ENCODE assay signal across 11 cellular contexts in genomic region chr22:19759459-19759993, GRCh38. TPM values are rescaled to one million over a fixed set of nuclear protein-coding genes. Genes with fewer than 3 reads are reported as not detected.
DNase-seq lines count a peak whose midpoint lies in the region; ATAC-seq, FAIRE-seq and TF ChIP-seq lines count a peak whose summit lies in the region.
"Had no signal": no experiment of that assay in that cellular context is flagged by ENCODE, and none has a peak within 500 bp of the region (broad histone marks: within the 10 kb centered on the region; RNA-seq: fewer than 3 reads in every experiment).

No MANE protein-coding gene starts in this region.

- CTCF ChIA-PET in SK-N-SH (lab: Yijun Ruan, JAX) = interaction anchor here (0.9 to 1.5 kb wide), 3 partner anchors 10 to 117 kb away, joined by 3 to 6 read pairs (median 4); no protein-coding TSS in a partner anchor
- CTCF ChIA-PET in H1 (lab: Charles Lee; ENCODE audit: partially characterized antibody) = interaction anchor here (0.7 to 16.5 kb wide), 6 partner anchors 11 to 151 kb away, joined by 3 to 168 read pairs (median 4); partner anchors contain the start of gene GP1BB

- no peak overlapping the region for H4K8ac ChIP-seq in H1 (ENCODE audit: extremely low read depth, insufficient read depth, low read length)

- H3K27ac ChIP-seq in SK-N-SH (ENCODE audit: low read depth in 2 of 2, low read length in 1 of 2) (no peak overlapping the region), H1 (ENCODE audit: low read depth, low read length) (no peak overlapping the region), parathyroid adenoma (no peak overlapping the region)

- no peak for ATAC-seq in SK-N-SH treated with all-trans-retinoic acid at 6 μM for 48 hours
- ATAC-seq in HG03196 (IDR thresholded peaks at IDR 0.05; ENCODE audit: unreplicated experiment) = no peak

- H2BK5ac ChIP-seq in H1 (ENCODE audit: low read depth, low read length) = no peak overlapping the region; the same call in 1 of the 2 replicates

- no peak overlapping the region for H4K91ac ChIP-seq in H1 (replicated peaks; ENCODE audit: insufficient read length, low read length)

- POLR2A ChIA-PET in SK-N-SH (lab: Yijun Ruan, JAX) = no interaction called here
- POLR2A ChIA-PET in H1 (lab: Charles Lee; ENCODE audit: partially characterized antibody) = no interaction called here

- peak; percentile 64 for DNase-seq in SK-N-SH
- no peak for DNase-seq in LNCaP clone FGC (ENCODE audit: low read depth)
- no peak for DNase-seq in H1 (ENCODE audit: low read depth in 1 of 2, low spot score in 2 of 2)
- DNase-seq in posterior vena cava (ENCODE audit: low spot score) = no peak
- DNase-seq in SK-N-DZ (ENCODE audit: low spot score) = no peak
- DNase-seq: KG1 had no signal

- no peak for TF ChIP-seq POLR2A in H1 (IDR thresholded peaks at IDR 0.05; ENCODE audit: control extremely low read depth in 1 of 2, low read depth in 2 of 2, low read length in 2 of 2)

- no peak overlapping the region for H3K14ac ChIP-seq in H1 (ENCODE audit: insufficient read length)

- H3K9me2 ChIP-seq in SK-N-SH = no peaks in the 10 kb centered on the region

- no peak overlapping the region for H4K5ac ChIP-seq in H1 (ENCODE audit: insufficient read length, low read depth, low read length)

- no peak overlapping the region for H2BK20ac ChIP-seq in H1 (ENCODE audit: low read length)

- no peak overlapping the region for H3K9ac ChIP-seq in SK-N-SH
- no peak overlapping the region for H3K9ac ChIP-seq in H1 (replicated peaks in 1 of 4; ENCODE audit: extremely low read depth in 1 of 4, low read depth in 3 of 4, low read length in 3 of 4)
- H3K9ac ChIP-seq in parathyroid adenoma = no peak overlapping the region

- no peaks in the 10 kb centered on the region for H3F3A ChIP-seq in SK-N-SH (replicated peaks; ENCODE audit: insufficient read depth)

- peaks cover 0 to 6% of the 10 kb centered on the region in 2 experiments; a peak in 2 of 4 replicates for H3K4me1 ChIP-seq in SK-N-SH (ENCODE audit: control insufficient read depth in 1 of 2, insufficient read depth in 2 of 2, low read depth in 1 of 2, low read length in 1 of 2)
- peaks cover 0 to 61% (median 35%) of the 10 kb centered on the region in 4 experiments; a peak in 5 of 7 replicates for H3K4me1 ChIP-seq in H1 (replicated peaks in 1 of 4; ENCODE audit: control insufficient read depth in 3 of 4, insufficient read depth in 4 of 4, low read length in 3 of 4)
- no peaks in the 10 kb centered on the region for H3K4me1 ChIP-seq in parathyroid adenoma

- H3K9me3 ChIP-seq in SK-N-SH (no peaks in the 10 kb centered on the region), H1 (ENCODE audit: insufficient read depth in 2 of 2, low read depth in 1 of 2, low read length in 1 of 2) (no peaks in the 10 kb centered on the region), parathyroid adenoma (ENCODE audit: control insufficient read depth, low read length) (no peaks in the 10 kb centered on the region)

- no peak overlapping the region for H2BK120ac ChIP-seq in H1 (replicated peaks; ENCODE audit: low read depth, low read length)

- H2AFZ ChIP-seq in SK-N-SH (ENCODE audit: low read depth) = no peak overlapping the region; the same call in 1 of the 2 replicates
- H2AFZ ChIP-seq in H1 (ENCODE audit: low read length) = no peak overlapping the region
- peak overlapping the region; percentile 68 for H2AFZ ChIP-seq in parathyroid adenoma

- H3K18ac ChIP-seq in H1 (ENCODE audit: extremely low read depth, low read length) = peak overlapping the region; percentile 32; the same call in 1 of the 2 replicates

- H2AK5ac ChIP-seq in H1 (ENCODE audit: low read depth, low read length) = no peak overlapping the region

- 0 out of 2 replicates have a peak overlapping the region, but pooled peaks have one; percentile 9 for H2BK12ac ChIP-seq in H1 (ENCODE audit: low read depth, low read length)

- no peaks in the 10 kb centered on the region; the same call in 1 of the 2 replicates for H3K23me2 ChIP-seq in H1 (ENCODE audit: low read depth, low read length)

- TF ChIP-seq EP300 in SK-N-SH (IDR thresholded peaks at IDR 0.05; ENCODE audit: borderline replicate concordance in 1 of 2, low read depth in 1 of 2, low read length in 1 of 2) = no peak
- no peak for TF ChIP-seq EP300 in H1 (IDR thresholded peaks at IDR 0.05; ENCODE audit: borderline replicate concordance in 1 of 2, low read depth in 2 of 2, low read length in 2 of 2)

- H3K4me3 ChIP-seq in SK-N-SH (ENCODE audit: low read depth in 2 of 2, low read length in 1 of 2) = no peak overlapping the region
- peak overlapping the region; percentile 47; the same call in 1 of the 2 replicates for H3K4me3 ChIP-seq in LNCaP clone FGC (ENCODE audit: low read depth, low read length)
- H3K4me3 ChIP-seq in H1 (ENCODE audit: extremely low read depth in 1 of 4, insufficient read depth in 2 of 4, low read depth in 3 of 4, low read length in 4 of 4) = peak overlapping the region in 1 of 4 experiments; percentile 23; a peak in 1 of 8 replicates
- peak overlapping the region; percentile 74 for H3K4me3 ChIP-seq in parathyroid adenoma (ENCODE audit: low read depth, low read length)

- H3K23ac ChIP-seq in H1 (ENCODE audit: insufficient read length) = no peak overlapping the region

- no peaks in the 10 kb centered on the region for H3K79me1 ChIP-seq in H1 (ENCODE audit: low read depth, low read length)

- WGBS in SK-N-SH (ENCODE audit: low lambda C conversion rate) = 17% methylated on average over 7 of the region's 35 CpGs
- WGBS in H1 (ENCODE audit: extremely low coverage in 1 of 2, insufficient coverage in 1 of 2, insufficient read length in 1 of 2, insufficient replicate concordance in 2 of 2, low coverage in 1 of 2, low lambda C conversion rate in 2 of 2, missing lambda C conversion rate in 1 of 2), 2 experiments = 7% methylated on average over 18 of the region's 35 CpGs; no CpG with 5 or more reads in 1 of the 2 experiments

- H3K27me3 ChIP-seq in SK-N-SH (ENCODE audit: insufficient read depth) = peaks cover 43% of the 10 kb centered on the region
- H3K27me3 ChIP-seq in H1 (replicated peaks in 1 of 4; ENCODE audit: control insufficient read depth in 3 of 4, extremely low read depth in 1 of 4, insufficient read depth in 3 of 4, low read length in 3 of 4) = peaks cover 89 to 97% (median 95%) of the 10 kb centered on the region in 4 experiments
- no peaks in the 10 kb centered on the region for H3K27me3 ChIP-seq in parathyroid adenoma (ENCODE audit: control insufficient read depth, insufficient read depth, low read length)

- H3K79me2 ChIP-seq in SK-N-SH (ENCODE audit: insufficient read depth) (no peaks in the 10 kb centered on the region), H1 (ENCODE audit: control insufficient read depth in 1 of 2, insufficient read depth in 2 of 2, low read length in 2 of 2) (no peaks in the 10 kb centered on the region), parathyroid adenoma (no peaks in the 10 kb centered on the region)

- H3K4me2 ChIP-seq in SK-N-SH = peak overlapping the region; percentile 19; the same call in 1 of the 2 replicates
- H3K4me2 ChIP-seq in H1 (ENCODE audit: insufficient read depth in 1 of 2, low read depth in 2 of 2, low read length in 2 of 2) = peak overlapping the region; percentile 8 to 51; a peak in 3 of 4 replicates
- peak overlapping the region; percentile 93 for H3K4me2 ChIP-seq in parathyroid adenoma (ENCODE audit: low read length)

- H3K4ac ChIP-seq in H1 (replicated peaks; ENCODE audit: insufficient read length, low read depth, low read length) = no peak overlapping the region

- no peak for TF ChIP-seq CTCF in SK-N-SH (IDR thresholded peaks at IDR 0.05)
- TF ChIP-seq CTCF in LNCaP clone FGC (IDR thresholded peaks at IDR 0.05; ENCODE audit: control insufficient read depth, extremely low read depth, insufficient read depth) = no peak
- no peak for TF ChIP-seq CTCF in H1 (IDR thresholded peaks at IDR 0.05; ENCODE audit: control extremely low read depth in 1 of 3, insufficient read depth in 1 of 3, low read depth in 1 of 3, low read length in 3 of 3)
- no peak for TF ChIP-seq CTCF in parathyroid adenoma (IDR thresholded peaks at IDR 0.05)

- no peak overlapping the region for H2BK15ac ChIP-seq in H1 (ENCODE audit: low read length)

- FAIRE-seq in H1 (lab: Jason Lieb, UNC) = no peak

- no peak for TF ChIP-seq RAD21 in SK-N-SH (IDR thresholded peaks at IDR 0.05; ENCODE audit: low read length)
- TF ChIP-seq RAD21 in H1 (IDR thresholded peaks at IDR 0.05 in 1 of 2, conservative IDR thresholded peaks at IDR 0.05 in 1 of 2; ENCODE audit: low read depth in 2 of 2, low read length in 2 of 2) = no peak

- H3K36me3 ChIP-seq in SK-N-SH (replicated peaks in 1 of 2; ENCODE audit: control insufficient read depth in 1 of 2, insufficient read depth in 2 of 2, low read length in 1 of 2) = no peaks in the 10 kb centered on the region
- peaks cover 0 to 20% (median 0%) of the 10 kb centered on the region in 4 experiments; a peak in 1 of 8 replicates for H3K36me3 ChIP-seq in H1 (ENCODE audit: control insufficient read depth in 2 of 4, insufficient read depth in 4 of 4, low read length in 3 of 4)
- no peaks in the 10 kb centered on the region for H3K36me3 ChIP-seq in parathyroid adenoma (ENCODE audit: control insufficient read depth, insufficient read depth, low read length)

- intact Hi-C loops in posterior vena cava (cut with DNase I) = no loop called here

- H3K56ac ChIP-seq in H1 (replicated peaks; ENCODE audit: insufficient read length, low read depth, low read length) = no peak overlapping the region

- H4K20me1 ChIP-seq in SK-N-SH (ENCODE audit: insufficient read depth) (no peaks in the 10 kb centered on the region), H1 (replicated peaks in 1 of 2; ENCODE audit: control insufficient read depth in 1 of 2, insufficient read depth in 2 of 2, low read length in 2 of 2) (peaks cover 25 to 41% of the 10 kb centered on the region in 2 experiments)

RNA-seq across cellular contexts. Expression of gene TBX1, which starts 1.1 kb away (rescaled TPM):
- polyA plus RNA-seq in SK-N-SH (2012; rRNA removed) (not detected in 2 replicates), H1 (2011; rRNA removed) (not detected in 2 replicates)
- 0.07 TPM in 1 of 2 replicates, not detected in the other for polyA plus RNA-seq in SK-N-SH (2012; cell fraction: cytosol; rRNA removed)
- 0.29 and 0.41 TPM in 2 replicates for polyA plus RNA-seq in SK-N-SH (2012; cell fraction: nucleus; rRNA removed)
- 0.28 and 0.38 TPM in 2 replicates for total RNA-seq in H1 (2021; fragmentation: NEBNext Ultra II Directional; extraction: Animal tissue kit (Norgen Biotek cat#: 25700))
- not detected for polyA plus RNA-seq in H1 (2011; cell fraction: cytosol; rRNA removed)
- polyA plus RNA-seq in H1 (2011; cell fraction: nucleus; rRNA removed) = not detected
- polyA plus RNA-seq in H1 (2012, experiment 1 of 2) = not detected in 4 replicates
- polyA plus RNA-seq in H1 (2012, experiment 2 of 2) = 0.10 TPM
- 0.14 TPM for polyA plus RNA-seq in H1 (2013, experiment 1 of 2)
- polyA plus RNA-seq in H1 (2013, experiment 2 of 2) = 0.09 TPM
- polyA minus RNA-seq in H1 (2011; rRNA and poly(A)+ RNA removed) = not detected in 2 replicates
- not detected for polyA minus RNA-seq in H1 (2011; cell fraction: cytosol; rRNA and poly(A)+ RNA removed)
- not detected for polyA minus RNA-seq in H1 (2011; cell fraction: nucleus; rRNA and poly(A)+ RNA removed)
- 1 to 10 TPM; 7.5 to 8.1 TPM for total RNA-seq in posterior vena cava
- polyA plus RNA-seq in SK-N-DZ (2014; cell fraction: cytosol; rRNA removed) = not detected in 2 replicates
- polyA plus RNA-seq in SK-N-DZ (2014; cell fraction: nucleus; rRNA removed) = not detected in 2 replicates
- polyA plus RNA-seq: AG04450 had no signal

RNA-seq across cellular contexts. Expression of gene GP1BB, which starts 36.2 kb away (rescaled TPM):
- polyA plus RNA-seq in SK-N-SH (2012; rRNA removed) = 0.49 and 1.5 TPM in 2 replicates
- 0.49 and 0.85 TPM in 2 replicates for polyA plus RNA-seq in SK-N-SH (2012; cell fraction: cytosol; rRNA removed)
- polyA plus RNA-seq in SK-N-SH (2012; cell fraction: nucleus; rRNA removed) = 7.2 and 43.4 TPM in 2 replicates
- total RNA-seq in H1 (2021; fragmentation: NEBNext Ultra II Directional; extraction: Animal tissue kit (Norgen Biotek cat#: 25700)) = not detected in 2 replicates
- polyA plus RNA-seq in H1 (2011; rRNA removed) = 0.36 and 0.66 TPM in 2 replicates
- polyA plus RNA-seq in H1 (2011; cell fraction: cytosol; rRNA removed) = 0.27 TPM
- polyA plus RNA-seq in H1 (2011; cell fraction: nucleus; rRNA removed) = 2.4 TPM
- polyA plus RNA-seq in H1 (2012, experiment 1 of 2) = 0.38 to 0.69 TPM (median 0.55 TPM) in 3 of 4 replicates, not detected in the other
- not detected for polyA plus RNA-seq in H1 (2012, experiment 2 of 2)
- 0.36 TPM for polyA plus RNA-seq in H1 (2013, experiment 1 of 2)
- polyA plus RNA-seq in H1 (2013, experiment 2 of 2) = 0.83 TPM
- polyA minus RNA-seq in H1 (2011; rRNA and poly(A)+ RNA removed) = not detected in 2 replicates
- polyA minus RNA-seq in H1 (2011; cell fraction: cytosol; rRNA and poly(A)+ RNA removed) = not detected
- 0.60 TPM for polyA minus RNA-seq in H1 (2011; cell fraction: nucleus; rRNA and poly(A)+ RNA removed)
- under 1 TPM in 1 of 2 donors, not detected in 1; 0.83 TPM for total RNA-seq in posterior vena cava
- 17.6 and 17.8 TPM in 2 replicates for polyA plus RNA-seq in SK-N-DZ (2014; cell fraction: cytosol; rRNA removed)
- 78.8 and 83.4 TPM in 2 replicates for polyA plus RNA-seq in SK-N-DZ (2014; cell fraction: nucleus; rRNA removed)
- total RNA-seq: renal cortical epithelial cell had no signal

RNA-seq across cellular contexts. Expression of gene SEPTIN5, which starts 45.2 kb away (rescaled TPM):
- polyA plus RNA-seq in SK-N-SH (2012; rRNA removed) (10.4 and 14.0 TPM in 2 replicates), H1 (2011; rRNA removed) (6.0 and 9.1 TPM in 2 replicates)
- polyA plus RNA-seq in SK-N-SH (2012; cell fraction: cytosol; rRNA removed) = 6.1 and 11.1 TPM in 2 replicates
- 34.8 and 52.6 TPM in 2 replicates for polyA plus RNA-seq in SK-N-SH (2012; cell fraction: nucleus; rRNA removed)
- 7.8 and 8.6 TPM in 2 replicates for total RNA-seq in H1 (2021; fragmentation: NEBNext Ultra II Directional; extraction: Animal tissue kit (Norgen Biotek cat#: 25700))
- 6.7 TPM for polyA plus RNA-seq in H1 (2011; cell fraction: cytosol; rRNA removed)
- polyA plus RNA-seq in H1 (2011; cell fraction: nucleus; rRNA removed) = 18.5 TPM
- 5.8 to 13.4 TPM (median 10.9 TPM) in 4 replicates for polyA plus RNA-seq in H1 (2012, experiment 1 of 2)
- 8.4 TPM for polyA plus RNA-seq in H1 (2012, experiment 2 of 2)
- 9.7 TPM for polyA plus RNA-seq in H1 (2013, experiment 1 of 2)
- 9.0 TPM for polyA plus RNA-seq in H1 (2013, experiment 2 of 2)
- polyA minus RNA-seq in H1 (2011; rRNA and poly(A)+ RNA removed) = 7.3 and 8.0 TPM in 2 replicates
- polyA minus RNA-seq in H1 (2011; cell fraction: cytosol; rRNA and poly(A)+ RNA removed) = 2.3 TPM
- polyA minus RNA-seq in H1 (2011; cell fraction: nucleus; rRNA and poly(A)+ RNA removed) = 8.8 TPM
- total RNA-seq in posterior vena cava = 10 to 100 TPM; 22.9 to 29.8 TPM
- 50.3 and 194 TPM in 2 replicates for polyA plus RNA-seq in SK-N-DZ (2014; cell fraction: cytosol; rRNA removed)
- polyA plus RNA-seq in SK-N-DZ (2014; cell fraction: nucleus; rRNA removed) = 107 and 111 TPM in 2 replicates

Comparison
In these comparisons a context has a peak if more than half of its experiments do, and no peak if none do; other contexts are left out.
1. H3K4me2 ChIP-seq: peak in every context shown above with its lines; median percentile 93 in parathyroid adenoma; 30 in H1; 19 in SK-N-SH.
2. H3K4me3 ChIP-seq: peak in LNCaP clone FGC (single experiment) and parathyroid adenoma (single experiment); none in SK-N-SH (0 of 2).
3. Of the 17 proteins assayed by ChIP-seq in both H1 and SK-N-SH: peak only in H1: GABPA; only in SK-N-SH: none; in both: none; in neither: 16.